In genomic region chr11:72227316-72228228, GRCh38 we compare ENCODE assay signal across 12 cellular contexts. TPM values are rescaled to one million over a fixed set of nuclear protein-coding genes. Genes with fewer than 3 reads are reported as not detected.
DNase-seq lines count a peak whose midpoint lies in the region; ATAC-seq, FAIRE-seq and TF ChIP-seq lines count a peak whose summit lies in the region.
"Had no signal": no experiment of that assay in that cellular context is flagged by ENCODE, and none has a peak within 500 bp of the region (broad histone marks: within the 10 kb centered on the region; RNA-seq: fewer than 3 reads in every experiment).

No MANE protein-coding gene starts in this region.

- no peak overlapping the region for H3K27ac ChIP-seq in foreskin keratinocyte
- H3K27ac ChIP-seq: colonic mucosa had no signal

- H3K27me3 ChIP-seq in foreskin keratinocyte: no peaks in the 10 kb centered on the region
- H3K27me3 ChIP-seq: colonic mucosa had no signal

- DNase-seq in activated CD8-positive, alpha-beta memory T cell treated with anti-CD3 and anti-CD28 coated beads for 24 hours: peak; percentile 53
- no peak for DNase-seq in activated CD8-positive, alpha-beta memory T cell treated with anti-CD3 and anti-CD28 coated beads, Interleukin-2, amount 50 U/mL, for 48 hours
- DNase-seq in NCI-H345 (lab: John Stamatoyannopoulos, UW): peak; percentile 96
- DNase-seq in foreskin keratinocyte: peak in 1 of 2 donors; percentile 43
- DNase-seq in superior temporal gyrus (ENCODE audit: extremely low spot score): peak; percentile 49
- no peak for DNase-seq in RCC 7860 (ENCODE audit: low spot score)
- no peak for DNase-seq in GM20000 (ENCODE audit: low spot score)
- DNase-seq: activated CD4-positive, alpha-beta T cell treated with anti-CD3 and anti-CD28 coated beads, Interleukin-2, amount 50 U/mL, for 1 hour; colonic mucosa had no signal

- ATAC-seq in foreskin keratinocyte (peak; percentile 52), esophagus mucosa (no peak)

- TF ChIP-seq CTCF in foreskin keratinocyte (conservative IDR thresholded peaks at IDR 0.05) (no peak), GM20000 (IDR thresholded peaks at IDR 0.05; ENCODE audit: extremely low read depth, missing control alignments) (no peak)

- H3K4me1 ChIP-seq in foreskin keratinocyte: peaks cover 4% of the 10 kb centered on the region
- H3K4me1 ChIP-seq: colonic mucosa had no signal

- no peak for FAIRE-seq in RCC 7860 (lab: Jason Lieb, UNC)
- FAIRE-seq: islet of Langerhans, urothelium cell line had no signal

RNA-seq across cellular contexts. Expression of gene INPPL1, which starts 3.0 kb away (rescaled TPM):
- 45.0 and 56.7 TPM in 2 replicates for total RNA-seq in foreskin keratinocyte
- 26.0 and 26.3 TPM in 2 replicates for polyA plus RNA-seq in foreskin keratinocyte
- 21.2 TPM for total RNA-seq in esophagus mucosa

RNA-seq across cellular contexts. Expression of gene FOLR2, which starts 11.0 kb away (rescaled TPM):
- total RNA-seq in foreskin keratinocyte (not detected in 2 replicates), esophagus mucosa (0.24 TPM)
- not detected in 2 replicates for polyA plus RNA-seq in foreskin keratinocyte

RNA-seq across cellular contexts. Expression of gene PHOX2A, which starts 16.4 kb away (rescaled TPM):
- total RNA-seq in foreskin keratinocyte: not detected in 2 replicates
- polyA plus RNA-seq in foreskin keratinocyte: not detected in 2 replicates
- total RNA-seq in esophagus mucosa: not detected

RNA-seq across cellular contexts. Expression of gene FOLR1, which starts 35.6 kb away (rescaled TPM):
- total RNA-seq in foreskin keratinocyte: not detected in 2 replicates
- not detected in 2 replicates for polyA plus RNA-seq in foreskin keratinocyte
- total RNA-seq in esophagus mucosa: 0.96 TPM

Comparison
In these comparisons a context has a peak if more than half of its experiments do, and no peak if none do; other contexts are left out.
1. DNase-seq: peak in activated CD8-positive, alpha-beta memory T cell treated with anti-CD3 and anti-CD28 coated beads for 24 hours (single experiment), NCI-H345 (single experiment) and superior temporal gyrus (single experiment); none in activated CD8-positive, alpha-beta memory T cell treated with anti-CD3 and anti-CD28 coated beads, Interleukin-2, amount 50 U/mL, for 48 hours (single experiment), RCC 7860 (single experiment) and GM20000 (single experiment).